ENCODE assay signal across 8 cellular contexts in the genomic region with DNA sequence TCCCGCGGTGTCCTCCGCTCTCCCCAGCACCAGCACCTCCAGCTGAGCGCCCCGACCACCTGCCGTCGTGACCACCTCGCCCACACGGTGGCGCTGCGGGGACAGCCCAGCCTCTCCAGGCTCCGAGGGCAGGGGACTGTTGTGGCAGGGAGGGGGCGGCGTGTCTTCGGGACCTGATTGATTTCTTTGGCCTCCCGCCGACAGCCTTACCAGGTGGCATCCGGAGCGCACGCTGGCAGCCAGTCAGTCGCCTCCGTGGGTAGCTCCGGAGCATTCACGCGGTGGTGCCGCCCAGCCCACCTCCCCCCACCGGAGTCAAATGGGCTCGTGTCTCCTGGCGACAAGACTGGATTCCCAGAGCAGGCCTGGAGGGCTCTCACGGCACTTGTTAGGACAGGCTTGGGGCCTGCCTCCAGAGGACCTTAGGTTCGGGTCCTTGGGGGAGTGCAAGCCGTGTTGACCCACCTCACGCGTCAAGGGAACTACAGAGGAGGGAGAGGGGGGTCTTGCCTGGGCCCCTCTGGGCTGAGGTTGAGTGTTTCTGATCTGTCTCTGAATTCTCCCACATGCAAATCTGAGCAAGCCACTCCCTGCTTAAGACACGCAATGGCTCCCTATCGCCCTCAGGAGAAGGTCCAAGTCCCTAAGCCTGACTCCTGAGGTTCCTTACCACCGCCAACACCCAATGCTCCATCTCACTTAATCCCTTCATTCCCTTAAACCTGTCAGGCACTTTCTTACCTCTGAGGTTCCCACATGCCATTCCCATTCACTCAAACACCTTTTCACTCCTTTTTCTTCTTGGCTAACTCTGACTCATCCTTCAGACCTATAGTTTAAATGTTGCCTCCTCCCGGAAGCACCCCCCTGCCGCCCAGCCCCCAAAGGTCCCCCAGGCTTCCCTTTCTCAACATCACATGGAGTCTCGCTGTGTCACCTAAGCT. TPM values are rescaled to one million over a fixed set of nuclear protein-coding genes. Genes with fewer than 3 reads are reported as not detected.
A peak's percentile ranks its signal among the peaks of the same experiment; 100 is the strongest.
DNase-seq lines count a peak whose midpoint lies in the region; ATAC-seq and TF ChIP-seq lines count a peak whose summit lies in the region.

No MANE protein-coding gene starts in this region.

- DNase-seq in Daoy (ENCODE audit: low read depth), result peak; percentile 94
- DNase-seq in NCI-H345 (lab: John Stamatoyannopoulos, UW), result peak; percentile 82
- peak; percentile 92 for DNase-seq in activated CD4-positive, alpha-beta T cell treated with anti-CD3 and anti-CD28 coated beads, Interleukin-2, amount 10 ng/mL, durations not matched to agents 24 days and 14 days
- DNase-seq in dedifferentiated amniotic fluid mesenchymal stem cell (ENCODE audit: extremely low spot score), result peak; percentile 52
- peak; percentile 77 to 95 for DNase-seq in left lung
- DNase-seq in stimulated activated CD4-positive, alpha-beta T cell treated with anti-CD3 and anti-CD28 coated beads, Interleukin-4, amount 100 ng/mL, for 1 hour, result peak; percentile 72
- no peak for DNase-seq in GF-D8 (lab: John Stamatoyannopoulos, UW)

- no peaks in the 10 kb centered on the region for H3K9me3 ChIP-seq in left lung

- intact Hi-C loops in activated CD4-positive, alpha-beta T cell treated with anti-CD3 and anti-CD28 coated beads, Interleukin-2, amount 10 ng/mL, durations not matched to agents 24 days and 14 days (cut with micrococcal nuclease), result no loop called here
- intact Hi-C loops in left lung (cut with DNase I), result loop anchor here in 1 of 2 donors (10.0 kb wide), 1 partner anchor 54 kb away; no protein-coding TSS in a partner anchor

- peaks cover 9 to 17% of the 10 kb centered on the region in 2 donors for H3K4me1 ChIP-seq in left lung

- peaks cover 0 to 5% of the 10 kb centered on the region in 2 donors for H3K27me3 ChIP-seq in left lung

- H3K27ac ChIP-seq in left lung, result no peak overlapping the region

- H3K9me3 Mint-ChIP-seq in activated CD4-positive, alpha-beta T cell treated with anti-CD3 and anti-CD28 coated beads, Interleukin-2, amount 10 ng/mL, durations not matched to agents 24 days and 14 days, result no peaks in the 10 kb centered on the region

- no peaks in the 10 kb centered on the region for H3K4me1 Mint-ChIP-seq in activated CD4-positive, alpha-beta T cell treated with anti-CD3 and anti-CD28 coated beads, Interleukin-2, amount 10 ng/mL, durations not matched to agents 24 days and 14 days

- no peaks in the 10 kb centered on the region for H3K36me3 Mint-ChIP-seq in activated CD4-positive, alpha-beta T cell treated with anti-CD3 and anti-CD28 coated beads, Interleukin-2, amount 10 ng/mL, durations not matched to agents 24 days and 14 days (ENCODE audit: low read depth)

- no peak overlapping the region for H3K27ac Mint-ChIP-seq in activated CD4-positive, alpha-beta T cell treated with anti-CD3 and anti-CD28 coated beads, Interleukin-2, amount 10 ng/mL, durations not matched to agents 24 days and 14 days

- H3K36me3 ChIP-seq in left lung, result no peaks in the 10 kb centered on the region

- no peak overlapping the region for H3K4me3 Mint-ChIP-seq in activated CD4-positive, alpha-beta T cell treated with anti-CD3 and anti-CD28 coated beads, Interleukin-2, amount 10 ng/mL, durations not matched to agents 24 days and 14 days

- TF ChIP-seq CTCF in left lung (IDR thresholded peaks at IDR 0.05), result peak; percentile 94 to 97

- peaks cover 16% of the 10 kb centered on the region for H3K27me3 Mint-ChIP-seq in activated CD4-positive, alpha-beta T cell treated with anti-CD3 and anti-CD28 coated beads, Interleukin-2, amount 10 ng/mL, durations not matched to agents 24 days and 14 days

- peak overlapping the region; percentile 14 to 22 for H3K4me3 ChIP-seq in left lung

- ATAC-seq in HG03039 (IDR thresholded peaks at IDR 0.05; ENCODE audit: unreplicated experiment), result peak; percentile 53
- ATAC-seq in left lung, result peak; percentile 82

RNA-seq across cellular contexts. Expression of a gene that starts 51.2 kb away (rescaled TPM):
- total RNA-seq in Daoy (2014; rRNA removed; shearing (Covaris generic)), result not detected in 2 replicates
- total RNA-seq in activated CD4-positive, alpha-beta T cell treated with anti-CD3 and anti-CD28 coated beads, Interleukin-2, amount 10 ng/mL, durations not matched to agents 24 days and 14 days, result 0.14 TPM in 1 of 2 replicates, not detected in the other
- 1 to 10 TPM; 4.8 to 7.5 TPM for total RNA-seq in left lung
